Comparison of ENCODE assay signal across 19 cellular contexts in the genomic region with DNA sequence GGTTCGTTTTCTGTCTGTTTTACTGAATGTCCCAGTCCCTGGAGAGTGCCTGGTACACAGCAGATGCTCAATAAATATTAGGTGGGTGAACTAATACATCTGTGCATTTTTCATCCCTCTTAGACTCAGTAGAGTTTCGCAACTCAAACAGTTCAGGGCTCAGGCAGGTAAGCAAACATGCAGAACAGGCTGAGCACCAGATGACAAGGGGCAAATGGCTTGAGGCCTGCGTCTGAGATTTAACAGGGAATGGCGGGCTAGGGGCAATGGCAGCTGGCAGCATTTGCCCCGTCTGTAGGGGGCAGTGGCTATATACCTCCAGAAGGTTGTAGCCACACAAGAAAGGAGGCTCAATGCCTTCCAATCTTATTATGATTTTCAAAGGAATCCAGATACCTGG. TPM values are rescaled to one million over a fixed set of nuclear protein-coding genes. Genes with fewer than 3 reads are reported as not detected.
A peak's percentile ranks its signal among the peaks of the same experiment; 100 is the strongest.
DNase-seq lines count a peak whose midpoint lies in the region; ATAC-seq, FAIRE-seq and TF ChIP-seq lines count a peak whose summit lies in the region.
"Had no signal": no experiment of that assay in that cellular context is flagged by ENCODE, and none has a peak within 500 bp of the region (broad histone marks: within the 10 kb centered on the region; RNA-seq: fewer than 3 reads in every experiment).

No MANE protein-coding gene starts in this region.

- no peak overlapping the region for H2BK5ac ChIP-seq in H9 (ENCODE audit: insufficient read length, low read length)
- no peak overlapping the region for H2BK5ac ChIP-seq in H1 (ENCODE audit: low read depth, low read length)

- no peak overlapping the region for H4K91ac ChIP-seq in H9 (ENCODE audit: insufficient read length, low read depth, low read length)
- H4K91ac ChIP-seq in H1 (replicated peaks; ENCODE audit: insufficient read length, low read length), result no peak overlapping the region

- no peak for DNase-seq in A549 (ENCODE audit: low read depth in 1 of 2, low spot score in 1 of 2)
- no peak for DNase-seq in H9
- DNase-seq in H1 (ENCODE audit: low read depth in 1 of 2, low spot score in 2 of 2), result no peak
- no peak for DNase-seq in lower lobe of right lung
- no peak for DNase-seq in activated T-cell treated with anti-CD3 and anti-CD28 coated beads, Interleukin-2, amount 50 U/mL, for 48 hours
- DNase-seq in A673 (ENCODE audit: low spot score), result no peak
- no peak for DNase-seq in NAMALWA (ENCODE audit: low spot score)
- DNase-seq: COR-L47, DMS53, MV-4-11, NCI-H146, NCI-H2227 treated with DMSO at 0.1 percent for 48 hours, NCI-H524 treated with DMSO at 0.1 percent for 48 hours, PC-3 had no signal

- H4K5ac ChIP-seq in H9 (ENCODE audit: insufficient read length, low read depth, low read length) (no peak overlapping the region), H1 (ENCODE audit: insufficient read length, low read depth, low read length) (no peak overlapping the region)

- CTCF ChIA-PET in A549 (lab: Yijun Ruan, JAX) (no interaction called here), H1 (lab: Charles Lee; ENCODE audit: partially characterized antibody) (interaction anchor here (0.9 to 1.4 kb wide), 5 partner anchors 14 to 50 kb away, joined by 3 to 5 read pairs (median 4); no protein-coding TSS in a partner anchor), A673 (lab: Charles Lee) (no interaction called here)

- no peak overlapping the region for H3K18ac ChIP-seq in H9 (ENCODE audit: insufficient read length, low read depth, low read length)
- no peak overlapping the region for H3K18ac ChIP-seq in H1 (ENCODE audit: extremely low read depth, low read length)

- intact Hi-C loops in lower lobe of right lung (cut with DNase I), result no loop called here
- intact Hi-C loops in A673 (cut with micrococcal nuclease; ENCODE audit: unreplicated experiment), result no loop called here

- H3K4me2 ChIP-seq in A549, result no peak overlapping the region
- H3K4me2 ChIP-seq in H9 (ENCODE audit: insufficient read depth, insufficient read length, low read length), result no peak overlapping the region
- no peak overlapping the region for H3K4me2 ChIP-seq in H1 (ENCODE audit: insufficient read depth in 1 of 2, low read depth in 2 of 2, low read length in 2 of 2)

- peaks cover 9 to 12% of the 10 kb centered on the region in 2 experiments for H3K4me1 Mint-ChIP-seq in H9
- H3K4me1 Mint-ChIP-seq: CD14-positive monocyte, IgD-negative memory B cell had no signal

- H3K9me3 Mint-ChIP-seq in H9, result peaks cover 0 to 9% of the 10 kb centered on the region in 2 experiments; a peak in 3 of 5 replicates

- H3K27me3 Mint-ChIP-seq in H9 (ENCODE audit: low read depth), result no peaks in the 10 kb centered on the region; the same call in 1 of the 2 replicates

- no peaks in the 10 kb centered on the region for H3K4me1 ChIP-seq in A549
- H3K4me1 ChIP-seq in H9 (ENCODE audit: insufficient read depth, low read length), result no peaks in the 10 kb centered on the region
- H3K4me1 ChIP-seq in H1 (replicated peaks in 1 of 4; ENCODE audit: control insufficient read depth in 3 of 4, insufficient read depth in 4 of 4, low read length in 3 of 4), result no peaks in the 10 kb centered on the region
- no peaks in the 10 kb centered on the region for H3K4me1 ChIP-seq in lower lobe of right lung
- no peaks in the 10 kb centered on the region for H3K4me1 ChIP-seq in A673 (ENCODE audit: insufficient read depth, low read length, poor library complexity, severe bottlenecking)

- TF ChIP-seq POLR2A in A549 (IDR thresholded peaks at IDR 0.05; ENCODE audit: low read length) (no peak), H1 (IDR thresholded peaks at IDR 0.05; ENCODE audit: control extremely low read depth in 1 of 2, low read depth in 2 of 2, low read length in 2 of 2) (no peak)

- no peak overlapping the region for H3K4me3 ChIP-seq in A549
- H3K4me3 ChIP-seq in H1 (ENCODE audit: extremely low read depth in 1 of 4, insufficient read depth in 2 of 4, low read depth in 3 of 4, low read length in 4 of 4), result no peak overlapping the region
- H3K4me3 ChIP-seq in lower lobe of right lung, result no peak overlapping the region
- H3K4me3 ChIP-seq in A673 (ENCODE audit: low read depth, low read length, poor library complexity, severe bottlenecking), result no peak overlapping the region

- H2BK120ac ChIP-seq in H9 (ENCODE audit: low read depth, low read length, poor library complexity, severe bottlenecking), result no peak overlapping the region
- H2BK120ac ChIP-seq in H1 (replicated peaks; ENCODE audit: low read depth, low read length), result no peak overlapping the region

- peak overlapping the region in 1 of 3 experiments; percentile 60; a peak in 1 of 7 replicates for H3K27ac Mint-ChIP-seq in H9
- H3K27ac Mint-ChIP-seq: CD14-positive monocyte, IgD-negative memory B cell had no signal

- TF ChIP-seq EP300 in A549 (IDR thresholded peaks at IDR 0.05), result no peak
- TF ChIP-seq EP300 in H1 (IDR thresholded peaks at IDR 0.05; ENCODE audit: borderline replicate concordance in 1 of 2, low read depth in 2 of 2, low read length in 2 of 2), result no peak

- H3K27ac ChIP-seq in A549 (no peak overlapping the region), H9 (ENCODE audit: insufficient read length, low read depth, low read length) (no peak overlapping the region), H1 (ENCODE audit: low read depth, low read length) (no peak overlapping the region), lower lobe of right lung (no peak overlapping the region), A673 (ENCODE audit: low read depth, low read length, poor library complexity, severe bottlenecking) (no peak overlapping the region)

- H2AK5ac ChIP-seq in H9 (ENCODE audit: insufficient read length, low read length) (no peak overlapping the region), H1 (ENCODE audit: low read depth, low read length) (no peak overlapping the region)

- H3K4ac ChIP-seq in H9 (ENCODE audit: low read depth, low read length) (no peak overlapping the region), H1 (replicated peaks; ENCODE audit: insufficient read length, low read depth, low read length) (no peak overlapping the region)

- H2BK12ac ChIP-seq in H9 (ENCODE audit: insufficient read length, low read depth, low read length) (no peak overlapping the region), H1 (ENCODE audit: low read depth, low read length) (no peak overlapping the region)

- H3K56ac ChIP-seq in H9 (ENCODE audit: insufficient read length, low read depth, low read length) (no peak overlapping the region), H1 (replicated peaks; ENCODE audit: insufficient read length, low read depth, low read length) (no peak overlapping the region)

- TF ChIP-seq RAD21 in A549 (conservative IDR thresholded peaks at IDR 0.05 in 1 of 2, IDR thresholded peaks at IDR 0.05 in 1 of 2) (no peak), H1 (IDR thresholded peaks at IDR 0.05 in 1 of 2, conservative IDR thresholded peaks at IDR 0.05 in 1 of 2; ENCODE audit: low read depth in 2 of 2, low read length in 2 of 2) (no peak)

- FAIRE-seq in A549 (lab: Jason Lieb, UNC) (no peak), H1 (lab: Jason Lieb, UNC) (no peak)
- FAIRE-seq: G401.6, GM12892 had no signal

- TF ChIP-seq CTCF in A549 (IDR thresholded peaks at IDR 0.05) (no peak), H9 (conservative IDR thresholded peaks at IDR 0.05) (peak; percentile 53), H1 (IDR thresholded peaks at IDR 0.05; ENCODE audit: control extremely low read depth in 1 of 3, insufficient read depth in 1 of 3, low read depth in 1 of 3, low read length in 3 of 3) (peak; percentile 23 to 46 (median 37); a peak in 3 of 4 replicates), lower lobe of right lung (IDR thresholded peaks at IDR 0.05) (no peak), A673 (conservative IDR thresholded peaks at IDR 0.05; ENCODE audit: low read depth, low read length) (no peak)

- no peak overlapping the region for H3K14ac ChIP-seq in H9 (ENCODE audit: insufficient read depth, low read length)
- H3K14ac ChIP-seq in H1 (ENCODE audit: insufficient read length), result no peak overlapping the region

- peaks cover 0 to 7% (median 0%) of the 10 kb centered on the region in 3 experiments; a peak in 2 of 7 replicates for H3K36me3 Mint-ChIP-seq in H9 (ENCODE audit: insufficient read depth in 1 of 3, low read depth in 3 of 3)
- H3K36me3 Mint-ChIP-seq: CD14-positive monocyte, IgD-negative memory B cell had no signal

- 62% methylated on average over 5 of the region's 5 CpGs for WGBS in A549 (ENCODE audit: missing lambda C conversion rate)
- no CpG with 5 or more reads among the region's 5 CpGs for WGBS in H9 (ENCODE audit: extremely low coverage, insufficient read length, low lambda C conversion rate)
- 82% methylated on average over 5 of the region's 5 CpGs; no CpG with 5 or more reads in 1 of the 2 experiments for WGBS in H1 (ENCODE audit: extremely low coverage in 1 of 2, insufficient coverage in 1 of 2, insufficient read length in 1 of 2, insufficient replicate concordance in 2 of 2, low coverage in 1 of 2, low lambda C conversion rate in 2 of 2, missing lambda C conversion rate in 1 of 2), 2 experiments

- BruUV-seq in A673 (replicated peaks; lab: Mats Ljungman, UMichigan), result no TSS peak

- H2BK20ac ChIP-seq in H9 (ENCODE audit: low read depth, low read length, poor library complexity, severe bottlenecking) (no peak overlapping the region), H1 (ENCODE audit: low read length) (no peak overlapping the region)

- no peak overlapping the region for H2AFZ ChIP-seq in H9 (ENCODE audit: low read length)
- H2AFZ ChIP-seq in H1 (ENCODE audit: low read length), result no peak overlapping the region

- no peaks in the 10 kb centered on the region for H3K27me3 ChIP-seq in H9 (ENCODE audit: insufficient read depth, low read length)
- H3K27me3 ChIP-seq in H1 (replicated peaks in 1 of 4; ENCODE audit: control insufficient read depth in 3 of 4, extremely low read depth in 1 of 4, insufficient read depth in 3 of 4, low read length in 3 of 4), result no peaks in the 10 kb centered on the region
- H3K27me3 ChIP-seq in lower lobe of right lung (ENCODE audit: low read depth), result no peaks in the 10 kb centered on the region
- H3K27me3 ChIP-seq in A673 (replicated peaks; ENCODE audit: insufficient read depth, low read depth, low read length, poor library complexity), result no peaks in the 10 kb centered on the region

- H2BK15ac ChIP-seq in H9 (ENCODE audit: low read depth, low read length), result no peak overlapping the region
- peak overlapping the region; percentile 1; the same call in 1 of the 2 replicates for H2BK15ac ChIP-seq in H1 (ENCODE audit: low read length)

- no peak overlapping the region for H3T11ph ChIP-seq in H9 (ENCODE audit: low read length)

- H3K36me3 ChIP-seq in H1 (ENCODE audit: control insufficient read depth in 2 of 4, insufficient read depth in 4 of 4, low read length in 3 of 4), result no peaks in the 10 kb centered on the region
- no peaks in the 10 kb centered on the region for H3K36me3 ChIP-seq in lower lobe of right lung
- H3K36me3 ChIP-seq in A673 (ENCODE audit: insufficient read depth, low read length, poor library complexity, severe bottlenecking), result no peaks in the 10 kb centered on the region

- POLR2A ChIA-PET in A549 (lab: Yijun Ruan, JAX), result no interaction called here
- POLR2A ChIA-PET in H1 (lab: Charles Lee; ENCODE audit: partially characterized antibody), result interaction anchor here (0.8 to 2.9 kb wide), 6 partner anchors 7 to 14 kb away, joined by 3 to 16 read pairs (median 4); no protein-coding TSS in a partner anchor
- POLR2A ChIA-PET in A673 (lab: Charles Lee; ENCODE audit: low non-redundant PET), result no interaction called here

- H3K23ac ChIP-seq in H9 (ENCODE audit: insufficient read length, low read depth, low read length) (no peak overlapping the region), H1 (ENCODE audit: insufficient read length) (no peak overlapping the region)

- H3K79me2 ChIP-seq in H9 (ENCODE audit: insufficient read depth, low read length) (no peaks in the 10 kb centered on the region), H1 (ENCODE audit: control insufficient read depth in 1 of 2, insufficient read depth in 2 of 2, low read length in 2 of 2) (no peaks in the 10 kb centered on the region)

- H3K23me2 ChIP-seq in H9 (ENCODE audit: insufficient read length, low read depth, low read length, poor library complexity, severe bottlenecking), result no peaks in the 10 kb centered on the region
- no peaks in the 10 kb centered on the region for H3K23me2 ChIP-seq in H1 (ENCODE audit: low read depth, low read length)

- H4K20me1 ChIP-seq in H9 (ENCODE audit: control insufficient read depth, insufficient read depth, insufficient read length), result no peaks in the 10 kb centered on the region
- H4K20me1 ChIP-seq in H1 (replicated peaks in 1 of 2; ENCODE audit: control insufficient read depth in 1 of 2, insufficient read depth in 2 of 2, low read length in 2 of 2), result no peaks in the 10 kb centered on the region

- H3K9ac ChIP-seq in H9 (ENCODE audit: extremely low read depth, insufficient read length, low read length), result no peak overlapping the region
- no peak overlapping the region for H3K9ac ChIP-seq in H1 (replicated peaks in 1 of 4; ENCODE audit: extremely low read depth in 1 of 4, low read depth in 3 of 4, low read length in 3 of 4)

- H3K9me3 ChIP-seq in A549, result peaks cover 6% of the 10 kb centered on the region; the same call in 1 of the 3 replicates
- H3K9me3 ChIP-seq in H9 (ENCODE audit: control insufficient read depth, low read depth, low read length), result no peaks in the 10 kb centered on the region
- H3K9me3 ChIP-seq in H1 (ENCODE audit: insufficient read depth in 2 of 2, low read depth in 1 of 2, low read length in 1 of 2), result no peaks in the 10 kb centered on the region; a peak in 1 of 4 replicates
- no peaks in the 10 kb centered on the region for H3K9me3 ChIP-seq in lower lobe of right lung
- H3K9me3 ChIP-seq in A673 (ENCODE audit: low read depth, low read length, poor library complexity, severe bottlenecking), result no peaks in the 10 kb centered on the region

- no peaks in the 10 kb centered on the region for H3K79me1 ChIP-seq in H9 (ENCODE audit: insufficient read depth, low read depth, low read length, poor library complexity, severe bottlenecking)
- H3K79me1 ChIP-seq in H1 (ENCODE audit: low read depth, low read length), result no peaks in the 10 kb centered on the region

- H4K8ac ChIP-seq in H9 (replicated peaks; ENCODE audit: insufficient read length, low read depth, low read length) (no peak overlapping the region), H1 (ENCODE audit: extremely low read depth, insufficient read depth, low read length) (no peak overlapping the region)

- no peak overlapping the region for H3K4me3 Mint-ChIP-seq in H9
- H3K4me3 Mint-ChIP-seq: CD14-positive monocyte, IgD-negative memory B cell had no signal

- ATAC-seq in A549 (0 out of 6 replicates have a peak, but pooled peaks of 1 of the 2 experiments have one; percentile 24), lower lobe of right lung (peak; percentile 66 to 87), HG03342 (IDR thresholded peaks at IDR 0.05; ENCODE audit: unreplicated experiment) (no peak)
- ATAC-seq: PC-3 had no signal

RNA-seq across cellular contexts. Expression of a gene that starts 8.6 kb away (rescaled TPM):
- polyA plus RNA-seq in A549 (2011; rRNA removed) (2,967 and 3,303 TPM in 2 replicates), A549 (2017; fragmentation: RNase III; extraction: RNeasy Plus Mini Kit Qiagen cat#74134 plus additional on column Dnase treatment) (1,859 to 1,987 TPM (median 1,941 TPM) in 3 replicates), H1 (2011; rRNA removed) (1,559 and 2,203 TPM in 2 replicates)
- polyA plus RNA-seq in A549 (2012; cell fraction: cytosol; rRNA removed), result 1,939 and 2,223 TPM in 2 replicates
- 601 and 850 TPM in 2 replicates for polyA plus RNA-seq in A549 (2012; cell fraction: nucleus; rRNA removed)
- polyA minus RNA-seq in A549 (2011; rRNA and poly(A)+ RNA removed), result 1,030 and 1,279 TPM in 2 replicates
- total RNA-seq in H9 (2021) (1,968 and 1,971 TPM in 2 replicates), lower lobe of right lung (300 TPM), A673 (2021) (1,775 and 1,894 TPM in 2 replicates)
- total RNA-seq in H1 (2021; fragmentation: NEBNext Ultra II Directional; extraction: Animal tissue kit (Norgen Biotek cat#: 25700)), result 2,056 and 2,064 TPM in 2 replicates
- 3,091 TPM for polyA plus RNA-seq in H1 (2011; cell fraction: cytosol; rRNA removed)
- 846 TPM for polyA plus RNA-seq in H1 (2011; cell fraction: nucleus; rRNA removed)
- polyA plus RNA-seq in H1 (2012, experiment 1 of 2), result 2,430 to 2,650 TPM (median 2,578 TPM) in 4 replicates
- polyA plus RNA-seq in H1 (2012, experiment 2 of 2), result 345 TPM
- polyA plus RNA-seq in H1 (2013, experiment 1 of 2), result 714 TPM
- 699 TPM for polyA plus RNA-seq in H1 (2013, experiment 2 of 2)
- polyA minus RNA-seq in H1 (2011; rRNA and poly(A)+ RNA removed), result 1,671 and 1,842 TPM in 2 replicates
- 628 TPM for polyA minus RNA-seq in H1 (2011; cell fraction: cytosol; rRNA and poly(A)+ RNA removed)
- polyA minus RNA-seq in H1 (2011; cell fraction: nucleus; rRNA and poly(A)+ RNA removed), result 352 TPM

RNA-seq across cellular contexts. Expression of a gene that starts 24.2 kb away (rescaled TPM):
- polyA plus RNA-seq in A549 (2011; rRNA removed), result 39.4 and 51.3 TPM in 2 replicates
- polyA plus RNA-seq in A549 (2012; cell fraction: cytosol; rRNA removed), result 20.2 and 20.4 TPM in 2 replicates
- polyA plus RNA-seq in A549 (2012; cell fraction: nucleus; rRNA removed), result 21.3 and 45.4 TPM in 2 replicates
- 25.6 to 26.9 TPM (median 26.8 TPM) in 3 replicates for polyA plus RNA-seq in A549 (2017; fragmentation: RNase III; extraction: RNeasy Plus Mini Kit Qiagen cat#74134 plus additional on column Dnase treatment)
- polyA minus RNA-seq in A549 (2011; rRNA and poly(A)+ RNA removed), result 13.9 and 14.8 TPM in 2 replicates
- total RNA-seq in H9 (2021), result 16.8 and 19.4 TPM in 2 replicates
- total RNA-seq in H1 (2021; fragmentation: NEBNext Ultra II Directional; extraction: Animal tissue kit (Norgen Biotek cat#: 25700)), result 22.0 and 26.3 TPM in 2 replicates
- 13.9 and 20.0 TPM in 2 replicates for polyA plus RNA-seq in H1 (2011; rRNA removed)
- 20.8 TPM for polyA plus RNA-seq in H1 (2011; cell fraction: cytosol; rRNA removed)
- polyA plus RNA-seq in H1 (2011; cell fraction: nucleus; rRNA removed), result 13.3 TPM
- polyA plus RNA-seq in H1 (2012, experiment 1 of 2), result 14.6 to 22.0 TPM (median 17.8 TPM) in 4 replicates
- polyA plus RNA-seq in H1 (2012, experiment 2 of 2), result 3.5 TPM
- 19.0 TPM for polyA plus RNA-seq in H1 (2013, experiment 1 of 2)
- 17.5 TPM for polyA plus RNA-seq in H1 (2013, experiment 2 of 2)
- 13.7 and 18.8 TPM in 2 replicates for polyA minus RNA-seq in H1 (2011; rRNA and poly(A)+ RNA removed)
- polyA minus RNA-seq in H1 (2011; cell fraction: cytosol; rRNA and poly(A)+ RNA removed), result 8.4 TPM
- polyA minus RNA-seq in H1 (2011; cell fraction: nucleus; rRNA and poly(A)+ RNA removed), result 10.2 TPM
- 24.6 TPM for total RNA-seq in lower lobe of right lung
- 37.8 and 38.1 TPM in 2 replicates for total RNA-seq in A673 (2021)

Comparison
In these comparisons a context has a peak if more than half of its experiments do, and no peak if none do; other contexts are left out.
1. CTCF ChIP-seq: peak in H9 (single experiment) and H1 (3 of 3); none in A549 (single experiment), lower lobe of right lung (single experiment) and A673 (single experiment).